8 cellular contexts compared by ENCODE assay signal in genomic region chr6:109454483-109455160, GRCh38. TPM values are rescaled to one million over a fixed set of nuclear protein-coding genes. Genes with fewer than 3 reads are reported as not detected.
DNase-seq lines count a peak whose midpoint lies in the region; ATAC-seq and TF ChIP-seq lines count a peak whose summit lies in the region.

No MANE protein-coding gene starts in this region.

- CTCF ChIA-PET in HEK293T (lab: Yijun Ruan, JAX) = interaction anchor here (1.4 to 1.5 kb wide), 2 partner anchors 12 to 13 kb away, joined by 3 to 5 read pairs; no protein-coding TSS in a partner anchor

- H3K27ac Mint-ChIP-seq in CD14-positive monocyte = peak overlapping the region; percentile 88 to 99 (median 97)
- peak overlapping the region; percentile 51 to 99 (median 97) for H3K27ac Mint-ChIP-seq in IgD-negative memory B cell

- H3K36me3 ChIP-seq in lower lobe of right lung = peaks cover 29% of the 10 kb centered on the region

- ATAC-seq in GM21360 (IDR thresholded peaks at IDR 0.05; ENCODE audit: unreplicated experiment) (peak; percentile 24), lower lobe of right lung (peak; percentile 8 to 49)

- no peaks in the 10 kb centered on the region for H3K27me3 ChIP-seq in lower lobe of right lung (ENCODE audit: low read depth)

- H3K27me3 Mint-ChIP-seq in CD14-positive monocyte (ENCODE audit: low read depth in 3 of 3) = no peaks in the 10 kb centered on the region
- H3K27me3 Mint-ChIP-seq in IgD-negative memory B cell = no peaks in the 10 kb centered on the region

- H3K36me3 Mint-ChIP-seq in CD14-positive monocyte = peaks cover 28 to 41% of the 10 kb centered on the region in 2 donors
- peaks cover 5% of the 10 kb centered on the region for H3K36me3 Mint-ChIP-seq in IgD-negative memory B cell

- H3K4me3 ChIP-seq in WI38 (ENCODE audit: low read depth, low read length) (peak overlapping the region; percentile 90), lower lobe of right lung (peak overlapping the region; percentile 86)

- H3K4me1 Mint-ChIP-seq in CD14-positive monocyte (peaks cover 56% of the 10 kb centered on the region), IgD-negative memory B cell (peaks cover 50 to 52% (median 51%) of the 10 kb centered on the region in 3 donors)

- intact Hi-C loops in CD14-positive monocyte (cut with micrococcal nuclease) = loop anchor here (2.0 to 10.0 kb wide), 3 partner anchors 28 to 360 kb away; partner anchors contain the start of genes CD164 (in 1 of the 2), CEP57L1 (in 1 of the 2), SESN1 (in 1 of the 2) and ZBTB24 (in 1 of the 2)
- intact Hi-C loops in lower lobe of right lung (cut with DNase I) = no loop called here

- peak overlapping the region; percentile 92 for H3K27ac ChIP-seq in caudate nucleus (ENCODE audit: low read depth, low read length)
- H3K27ac ChIP-seq in lower lobe of right lung = peak overlapping the region; percentile 89

- DNase-seq in CD14-positive monocyte (ENCODE audit: low spot score) = peak; percentile 90
- DNase-seq in caudate nucleus (lab: John Stamatoyannopoulos, UW) = peak in 25 of 61 donors; percentile 16 to 64 (median 34)
- DNase-seq in lower lobe of right lung = peak; percentile 76
- DNase-seq in stimulated activated CD8-positive, alpha-beta memory T cell treated with anti-CD3 and anti-CD28 coated beads, Interleukin-2, amount 100 ng/mL, for 1 hour (ENCODE audit: low read depth in 2 of 2) = peak; percentile 38 to 50
- DNase-seq in HEK293T (ENCODE audit: extremely low spot score) = no peak

- TF ChIP-seq CTCF in CD14-positive monocyte (IDR thresholded peaks at IDR 0.05) (no peak), WI38 (IDR thresholded peaks at IDR 0.05; ENCODE audit: low read depth, low read length) (no peak), lower lobe of right lung (IDR thresholded peaks at IDR 0.05) (no peak)

- POLR2A ChIA-PET in HEK293T (lab: Yijun Ruan, JAX) = interaction anchor here (1.3 to 6.2 kb wide), 2 partner anchors 13 to 28 kb away, joined by 3 to 39 read pairs; partner anchors contain the start of genes PPIL6, SMPD2 and ZBTB24

- H3K9me3 ChIP-seq in lower lobe of right lung = no peaks in the 10 kb centered on the region

- H3K4me3 Mint-ChIP-seq in CD14-positive monocyte = peak overlapping the region; percentile 96 to 98
- peak overlapping the region; percentile 92 to 97 (median 97) for H3K4me3 Mint-ChIP-seq in IgD-negative memory B cell

- H3K9me3 Mint-ChIP-seq in CD14-positive monocyte (peaks cover 0 to 3% (median 0%) of the 10 kb centered on the region in 7 donors), IgD-negative memory B cell (no peaks in the 10 kb centered on the region)

- peaks cover 49% of the 10 kb centered on the region for H3K4me1 ChIP-seq in lower lobe of right lung

TF ChIP-seq in HEK293T, 16 proteins besides CTCF, POLR2A, EP300 and RAD21:
- no peak for TF ChIP-seq PKNOX1 (IDR thresholded peaks at IDR 0.05)
- TF ChIP-seq LEF1 (IDR thresholded peaks at IDR 0.05; ENCODE audit: borderline replicate concordance) = no peak
- no peak for TF ChIP-seq SUZ12 (IDR thresholded peaks at IDR 0.05)
- TF ChIP-seq FOXK2 (IDR thresholded peaks at IDR 0.05) = no peak
- no peak for TF ChIP-seq ARNT (IDR thresholded peaks at IDR 0.05)
- TF ChIP-seq SP1 (IDR thresholded peaks at IDR 0.05) = no peak
- no peak for TF ChIP-seq ELF4 (IDR thresholded peaks at IDR 0.05)

RNA-seq across cellular contexts. Expression of gene MICAL1, which starts 0.9 kb away (rescaled TPM):
- polyA plus RNA-seq in CD14-positive monocyte (10 to 100 TPM in 1 of 2 donors, 1 to 10 TPM in 1; 7.5 to 13.2 TPM), IgD-negative memory B cell (23.9 TPM)
- total RNA-seq in lower lobe of right lung = 79.4 TPM

RNA-seq across cellular contexts. Expression of gene SMPD2, which starts 14.1 kb away (rescaled TPM):
- polyA plus RNA-seq in CD14-positive monocyte (10 to 100 TPM in 1 of 2 donors, 1 to 10 TPM in 1; 9.5 to 12.3 TPM), IgD-negative memory B cell (22.0 TPM)
- total RNA-seq in lower lobe of right lung = 13.7 TPM

RNA-seq across cellular contexts. Expression of gene PPIL6, which starts 14.2 kb away (rescaled TPM):
- polyA plus RNA-seq in CD14-positive monocyte = under 1 TPM; 0.14 to 0.28 TPM
- polyA plus RNA-seq in IgD-negative memory B cell = 1.1 TPM
- total RNA-seq in lower lobe of right lung = 10.6 TPM

RNA-seq across cellular contexts. Expression of gene ZBTB24, which starts 28.4 kb away (rescaled TPM):
- polyA plus RNA-seq in CD14-positive monocyte (1 to 10 TPM; 3.4 to 4.7 TPM), IgD-negative memory B cell (15.5 TPM)
- total RNA-seq in lower lobe of right lung = 8.2 TPM
